ENCODE assay signal across 8 cellular contexts in the genomic region with DNA sequence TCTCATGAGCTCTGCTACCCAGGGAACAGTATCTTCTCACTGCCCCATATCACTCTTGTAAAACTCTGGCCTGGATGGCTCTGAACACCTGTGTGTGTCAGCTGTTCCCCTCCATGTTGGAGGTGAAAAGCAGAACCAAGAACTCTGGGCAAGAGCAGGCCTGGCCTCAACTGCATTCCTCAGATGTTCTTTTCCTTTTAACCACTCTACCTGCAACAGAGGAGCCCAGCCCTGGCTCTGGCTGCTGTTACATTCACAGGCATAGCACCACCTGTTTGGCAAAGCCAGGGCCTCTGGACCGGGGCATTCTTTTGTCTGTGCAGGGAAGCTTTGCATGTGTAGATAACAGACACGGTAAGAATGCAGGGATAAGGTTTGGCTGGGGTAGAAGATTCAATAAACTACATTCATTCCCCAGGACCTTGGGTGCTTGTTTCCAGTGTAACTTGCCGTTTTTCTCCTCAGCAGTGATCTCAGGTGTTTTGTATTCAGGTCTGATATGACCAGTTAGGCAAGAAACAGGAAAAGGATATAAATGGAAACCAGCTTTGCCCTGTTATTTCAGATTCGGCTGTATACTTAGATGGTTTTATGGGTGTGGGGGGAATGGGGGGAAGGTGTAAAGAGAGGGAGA.
A peak's percentile ranks its signal among the peaks of the same experiment; 100 is the strongest.
DNase-seq lines count a peak whose midpoint lies in the region; ATAC-seq and TF ChIP-seq lines count a peak whose summit lies in the region.

No MANE protein-coding gene starts in this region.

- no peaks in the 10 kb centered on the region for H3K9me3 ChIP-seq in right atrium auricular region
- no peaks in the 10 kb centered on the region for H3K9me3 ChIP-seq in right cardiac atrium (ENCODE audit: control insufficient read depth, low read length)
- no peaks in the 10 kb centered on the region for H3K9me3 ChIP-seq in hepatocyte (ENCODE audit: low read depth)

- ATAC-seq in right cardiac atrium (no peak), HG03159 (IDR thresholded peaks at IDR 0.05; ENCODE audit: unreplicated experiment) (peak; percentile 65), HG02884 (IDR thresholded peaks at IDR 0.05; ENCODE audit: unreplicated experiment) (no peak)

- H3K27ac ChIP-seq in right atrium auricular region (no peak overlapping the region), right cardiac atrium (ENCODE audit: low read length) (no peak overlapping the region), hepatocyte (peak overlapping the region; percentile 88)

- H3K4me3 ChIP-seq in right atrium auricular region (no peak overlapping the region), right cardiac atrium (ENCODE audit: low read length) (no peak overlapping the region), hepatocyte (no peak overlapping the region)

- H3K4me1 ChIP-seq in right atrium auricular region (peaks cover 0 to 82% of the 10 kb centered on the region in 2 donors), right cardiac atrium (ENCODE audit: control insufficient read depth, insufficient read depth, low read length) (peaks cover 43% of the 10 kb centered on the region), hepatocyte (ENCODE audit: insufficient read depth) (peaks cover 47% of the 10 kb centered on the region)

- no peaks in the 10 kb centered on the region for H3K36me3 ChIP-seq in right atrium auricular region
- H3K36me3 ChIP-seq in hepatocyte (replicated peaks; ENCODE audit: insufficient read depth, low read depth) = no peaks in the 10 kb centered on the region

- H4K20me1 ChIP-seq in hepatocyte (ENCODE audit: insufficient read depth, poor library complexity, severe bottlenecking) = no peaks in the 10 kb centered on the region

- TF ChIP-seq CTCF in right atrium auricular region (IDR thresholded peaks at IDR 0.05) (no peak), hepatocyte (IDR thresholded peaks at IDR 0.05; ENCODE audit: poor library complexity) (no peak)

- DNase-seq in right atrium auricular region (ENCODE audit: low spot score) = peak; percentile 54
- DNase-seq in right cardiac atrium = no peak
- no peak for DNase-seq in hepatocyte (ENCODE audit: low spot score)
- no peak for DNase-seq in 8988T
- no peak for DNase-seq in mucosa of gallbladder (ENCODE audit: low spot score)
- DNase-seq in GM03348 (ENCODE audit: low spot score) = no peak

- intact Hi-C loops in right cardiac atrium (cut with DNase I) = no loop called here

- H2AFZ ChIP-seq in hepatocyte = no peak overlapping the region

- H3K27me3 ChIP-seq in right atrium auricular region (no peaks in the 10 kb centered on the region), right cardiac atrium (ENCODE audit: control insufficient read depth, insufficient read depth) (no peaks in the 10 kb centered on the region), hepatocyte (no peaks in the 10 kb centered on the region)

- H3K79me2 ChIP-seq in hepatocyte = peaks cover 89% of the 10 kb centered on the region

- H3K9me2 ChIP-seq in hepatocyte (replicated peaks; ENCODE audit: insufficient read depth) = no peaks in the 10 kb centered on the region

- peak overlapping the region; percentile 23 for H3K4me2 ChIP-seq in hepatocyte

- WGBS in right cardiac atrium = 34% methylated on average over 4 of the region's 4 CpGs
- WGBS in hepatocyte (ENCODE audit: low lambda C conversion rate, missing lambda C conversion rate) = 20% methylated on average over 4 of the region's 4 CpGs
